ENCODE assay signal across 9 cellular contexts in the genomic region with DNA sequence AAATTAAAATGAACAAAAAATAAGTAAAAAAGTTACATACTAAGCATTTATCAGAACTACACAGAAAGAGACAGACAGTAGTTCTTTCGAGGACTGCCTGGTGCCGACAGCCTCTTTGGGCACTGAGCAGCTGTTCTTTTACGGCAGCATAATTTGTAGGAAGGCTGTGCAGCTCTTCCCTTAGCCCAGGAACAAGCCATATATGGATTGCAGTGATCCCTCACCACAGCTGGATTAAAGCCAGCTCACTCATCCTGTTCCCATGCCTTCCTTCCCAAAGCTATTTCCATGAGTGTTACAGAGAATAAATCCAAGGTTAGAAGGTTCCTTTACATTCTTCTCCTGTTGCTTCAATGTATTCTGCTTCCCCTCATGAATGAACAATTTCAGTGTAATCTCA.
DNase-seq lines count a peak whose midpoint lies in the region; ATAC-seq and TF ChIP-seq lines count a peak whose summit lies in the region.
"Had no signal": no experiment of that assay in that cellular context is flagged by ENCODE, and none has a peak within 500 bp of the region (broad histone marks: within the 10 kb centered on the region; RNA-seq: fewer than 3 reads in every experiment).

No MANE protein-coding gene starts in this region.

- H3K4me3 Mint-ChIP-seq in osteocyte (ENCODE audit: unreplicated experiment): no peak overlapping the region

- ATAC-seq in HG02981 (IDR thresholded peaks at IDR 0.05; ENCODE audit: unreplicated experiment) (no peak), GM18520 (IDR thresholded peaks at IDR 0.05; ENCODE audit: unreplicated experiment) (no peak)

- H3K36me3 Mint-ChIP-seq in osteocyte (ENCODE audit: unreplicated experiment): no peaks in the 10 kb centered on the region

- no peaks in the 10 kb centered on the region for H3K9me3 Mint-ChIP-seq in osteocyte (ENCODE audit: unreplicated experiment)

- TF ChIP-seq CTCF in osteocyte (IDR thresholded peaks at IDR 0.05): no peak

- peak; percentile 52 for DNase-seq in D341Med (ENCODE audit: low spot score)
- peak; percentile 72 for DNase-seq in NCI-H2227 (lab: John Stamatoyannopoulos, UW; ENCODE audit: unreplicated experiment)
- DNase-seq in epithelial cell of prostate (ENCODE audit: low read depth, low spot score): peak; percentile 39
- no peak for DNase-seq in osteocyte (ENCODE audit: extremely low spot score, unreplicated experiment)
- DNase-seq in RPMI8226: no peak
- DNase-seq in NK-92 (lab: John Stamatoyannopoulos, UW; ENCODE audit: unreplicated experiment): no peak
- DNase-seq: cerebellar nuclear complex had no signal

- peaks cover 16% of the 10 kb centered on the region for H3K4me1 Mint-ChIP-seq in osteocyte (ENCODE audit: unreplicated experiment)

- H3K27ac Mint-ChIP-seq in osteocyte (ENCODE audit: unreplicated experiment): peak overlapping the region; percentile 80

- peak overlapping the region; percentile 19 for H3K27ac ChIP-seq in epithelial cell of prostate

- no peaks in the 10 kb centered on the region for H3K27me3 Mint-ChIP-seq in osteocyte (ENCODE audit: unreplicated experiment)

Comparison
In these comparisons a context has a peak if more than half of its experiments do, and no peak if none do; other contexts are left out.
1. DNase-seq: peak in D341Med (single experiment), NCI-H2227 (single experiment) and epithelial cell of prostate (single experiment); none in osteocyte (single experiment), RPMI8226 (single experiment) and NK-92 (single experiment).